ENCODE assay signal across 1 cellular context in genomic region chr11:9039194-9039593, GRCh38.
TF ChIP-seq lines count a peak whose summit lies in the region.

No MANE protein-coding gene starts in this region.

TF ChIP-seq in H1, 55 proteins besides CTCF, POLR2A, EP300 and RAD21:
- TF ChIP-seq SRF (IDR thresholded peaks at IDR 0.05; ENCODE audit: low read depth, low read length) (no peak), SUZ12 (IDR thresholded peaks at IDR 0.05; ENCODE audit: low read length) (no peak), EGR1 (IDR thresholded peaks at IDR 0.05; ENCODE audit: borderline replicate concordance, low read depth, low read length) (no peak), NRF1 (IDR thresholded peaks at IDR 0.05; ENCODE audit: low read depth, low read length) (no peak), ASH2L (IDR thresholded peaks at IDR 0.05; ENCODE audit: low read length) (no peak), SP1 (IDR thresholded peaks at IDR 0.05; ENCODE audit: low read depth, low read length) (no peak), TBP (IDR thresholded peaks at IDR 0.05; ENCODE audit: low read depth, low read length) (no peak), TCF12 (IDR thresholded peaks at IDR 0.05; ENCODE audit: low read depth, low read length) (no peak), ATF3 (IDR thresholded peaks at IDR 0.05; ENCODE audit: insufficient read depth, low read depth, low read length) (no peak), JUN (IDR thresholded peaks at IDR 0.05; ENCODE audit: low read depth, low read length) (no peak), GABPA (IDR thresholded peaks at IDR 0.05; ENCODE audit: borderline replicate concordance, insufficient read depth, low read length) (no peak), SP4 (IDR thresholded peaks at IDR 0.05; ENCODE audit: low read length) (no peak), CHD7 (IDR thresholded peaks at IDR 0.05; ENCODE audit: insufficient replicate concordance, low read length) (no peak)
